ENCODE assay signal across 11 cellular contexts in the genomic region with DNA sequence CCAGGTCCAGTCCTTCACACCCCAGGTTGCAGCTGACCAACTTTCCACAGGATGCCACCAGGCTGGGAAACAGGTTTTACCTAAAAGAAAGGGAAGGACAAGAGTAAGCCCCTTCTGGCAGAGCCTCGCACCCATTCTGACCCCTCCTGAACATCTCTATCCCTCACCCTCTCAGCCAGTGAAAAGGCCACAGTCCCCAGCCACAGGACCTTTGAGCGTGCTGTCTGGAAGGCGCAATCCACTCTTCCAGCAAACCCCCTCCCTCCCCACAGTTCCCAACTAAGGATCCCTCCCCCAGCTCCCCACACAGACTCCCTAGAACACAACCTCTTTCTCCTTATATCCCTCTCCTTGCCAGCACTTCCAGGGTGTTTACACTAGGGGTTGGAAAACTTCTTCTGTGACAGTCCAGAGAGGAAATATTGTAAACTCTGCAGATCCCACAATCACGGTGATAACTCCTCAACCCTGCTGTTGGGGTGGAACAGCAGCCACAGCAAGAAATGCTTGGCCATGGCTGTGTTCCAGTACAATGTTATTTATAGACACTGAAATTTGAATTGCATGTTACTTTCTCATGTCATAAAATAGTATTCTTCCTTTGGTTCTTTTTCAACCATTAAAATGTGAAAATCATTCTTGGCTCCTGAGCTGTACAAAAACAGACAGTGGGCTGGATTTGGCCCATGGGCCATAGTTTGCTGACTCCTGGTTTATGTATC. TPM values are rescaled to one million over a fixed set of nuclear protein-coding genes. Genes with fewer than 3 reads are reported as not detected.
DNase-seq lines count a peak whose midpoint lies in the region; ATAC-seq and TF ChIP-seq lines count a peak whose summit lies in the region.
"Had no signal": no experiment of that assay in that cellular context is flagged by ENCODE, and none has a peak within 500 bp of the region (broad histone marks: within the 10 kb centered on the region; RNA-seq: fewer than 3 reads in every experiment).

No MANE protein-coding gene starts in this region.

- H3K4me1 ChIP-seq in breast epithelium: peaks cover 0 to 3% of the 10 kb centered on the region in 2 donors
- H3K4me1 ChIP-seq in esophagus squamous epithelium: peaks cover 0 to 43% (median 7%) of the 10 kb centered on the region in 3 donors
- H3K4me1 ChIP-seq in vagina: peaks cover 43% of the 10 kb centered on the region

- TF ChIP-seq CTCF in breast epithelium (IDR thresholded peaks at IDR 0.05) (no peak), MCF 10A (IDR thresholded peaks at IDR 0.05; ENCODE audit: unreplicated experiment) (no peak), esophagus squamous epithelium (IDR thresholded peaks at IDR 0.05) (no peak), nephron progenitor cell (IDR thresholded peaks at IDR 0.05) (no peak), vagina (IDR thresholded peaks at IDR 0.05) (no peak)

- peaks cover 9% of the 10 kb centered on the region for H3K4me1 Mint-ChIP-seq in MCF 10A (ENCODE audit: insufficient read depth, unreplicated experiment)
- H3K4me1 Mint-ChIP-seq in nephron progenitor cell: peaks cover 44% of the 10 kb centered on the region

- POLR2A ChIA-PET in MCF 10A (lab: Yijun Ruan, JAX): no interaction called here

- no peaks in the 10 kb centered on the region for H3K27me3 Mint-ChIP-seq in MCF 10A (ENCODE audit: insufficient read depth, unreplicated experiment)
- peaks cover 9% of the 10 kb centered on the region for H3K27me3 Mint-ChIP-seq in nephron progenitor cell (ENCODE audit: low read depth, poor library complexity)

- ATAC-seq in HG03469 (IDR thresholded peaks at IDR 0.05; ENCODE audit: unreplicated experiment) (no peak), GM21825 (IDR thresholded peaks at IDR 0.05; ENCODE audit: unreplicated experiment) (no peak)
- ATAC-seq: activated CD8-positive, alpha-beta T cell treated with anti-CD3 and anti-CD28 coated beads, Interleukin-2, amount 10 ng/mL, durations not matched to agents 7 days and 5 days had no signal

- H3K36me3 Mint-ChIP-seq in MCF 10A (ENCODE audit: insufficient read depth, unreplicated experiment): peaks cover 11% of the 10 kb centered on the region
- peaks cover 6% of the 10 kb centered on the region for H3K36me3 Mint-ChIP-seq in nephron progenitor cell (ENCODE audit: low read depth)

- no peak overlapping the region for H3K4me3 ChIP-seq in breast epithelium
- H3K4me3 ChIP-seq in esophagus squamous epithelium: no peak overlapping the region
- no peak overlapping the region for H3K4me3 ChIP-seq in vagina

- H3K27me3 ChIP-seq in breast epithelium (no peaks in the 10 kb centered on the region), esophagus squamous epithelium (no peaks in the 10 kb centered on the region), vagina (no peaks in the 10 kb centered on the region)

- H3K36me3 ChIP-seq in breast epithelium (no peaks in the 10 kb centered on the region), esophagus squamous epithelium (no peaks in the 10 kb centered on the region), vagina (no peaks in the 10 kb centered on the region)

- H3K27ac Mint-ChIP-seq in MCF 10A (ENCODE audit: low read depth, unreplicated experiment): no peak overlapping the region
- peak overlapping the region; percentile 25 for H3K27ac Mint-ChIP-seq in nephron progenitor cell
- H3K27ac Mint-ChIP-seq: activated CD8-positive, alpha-beta T cell treated with anti-CD3 and anti-CD28 coated beads, Interleukin-2, amount 10 ng/mL, durations not matched to agents 7 days and 5 days had no signal

- DNase-seq in breast epithelium (ENCODE audit: low spot score in 2 of 2) (peak in 1 of 2 donors; percentile 36), MCF 10A (ENCODE audit: unreplicated experiment) (no peak), esophagus squamous epithelium (lab: John Stamatoyannopoulos, UW) (no peak), nephron progenitor cell (no peak), vagina (ENCODE audit: extremely low spot score in 2 of 2) (no peak), glomerular visceral epithelial cell (ENCODE audit: extremely low spot score) (no peak)
- DNase-seq: activated CD8-positive, alpha-beta T cell treated with anti-CD3 and anti-CD28 coated beads, Interleukin-2, amount 10 ng/mL, durations not matched to agents 7 days and 5 days; NCI-H187; T-helper 1 cell had no signal

- intact Hi-C loops in breast epithelium (cut with DNase I; ENCODE audit: low total_unique reads) (loop anchor here (10.0 kb wide), 1 partner anchor 45 kb away; no protein-coding TSS in a partner anchor), MCF 10A (cut with micrococcal nuclease) (loop anchor here (10.0 kb wide), 1 partner anchor 95 kb away; no protein-coding TSS in a partner anchor), esophagus squamous epithelium (cut with DNase I) (no loop called here), vagina (cut with DNase I) (no loop called here)

- CTCF ChIA-PET in MCF 10A (lab: Yijun Ruan, JAX): interaction anchor here (0.7 kb wide), 1 partner anchor 9 kb away, joined by 3 read pairs; no protein-coding TSS in a partner anchor

- H3K4me3 Mint-ChIP-seq in MCF 10A (ENCODE audit: unreplicated experiment) (no peak overlapping the region), nephron progenitor cell (no peak overlapping the region)
- H3K4me3 Mint-ChIP-seq: activated CD8-positive, alpha-beta T cell treated with anti-CD3 and anti-CD28 coated beads, Interleukin-2, amount 10 ng/mL, durations not matched to agents 7 days and 5 days had no signal

- peak overlapping the region; percentile 40 to 62 for H3K27ac ChIP-seq in breast epithelium
- peak overlapping the region in 3 of 4 donors; percentile 64 to 68 (median 65) for H3K27ac ChIP-seq in esophagus squamous epithelium
- H3K27ac ChIP-seq in vagina: peak overlapping the region; percentile 63

- H3K9me3 Mint-ChIP-seq in MCF 10A (ENCODE audit: unreplicated experiment) (no peaks in the 10 kb centered on the region), nephron progenitor cell (no peaks in the 10 kb centered on the region)

- BruUV-seq in MCF 10A (replicated peaks; lab: Mats Ljungman, UMichigan): no TSS peak

- WGBS in esophagus squamous epithelium, 2 donors: 43 to 72% methylated on average over 4 of the region's 4 CpGs

- H3K9me3 ChIP-seq in breast epithelium (no peaks in the 10 kb centered on the region), esophagus squamous epithelium (no peaks in the 10 kb centered on the region), vagina (no peaks in the 10 kb centered on the region)

- TF ChIP-seq POLR2A in breast epithelium (IDR thresholded peaks at IDR 0.05) (no peak), esophagus squamous epithelium (IDR thresholded peaks at IDR 0.05) (no peak), vagina (IDR thresholded peaks at IDR 0.05) (no peak)

RNA-seq across cellular contexts. Expression of a gene that starts 36.0 kb away (rescaled TPM):
- total RNA-seq in breast epithelium (10 to 100 TPM in 2 of 3 donors, 1 to 10 TPM in 1; 4.3 to 34.7 (median 20.6) TPM), MCF 10A (2022) (3.5 and 6.5 TPM in 2 replicates), esophagus squamous epithelium (10 to 100 TPM in 1 of 4 donors, 1 to 10 TPM in 3; 1.4 to 11.7 (median 4.2) TPM), vagina (4.9 TPM)

Comparison
In these comparisons a context has a peak if more than half of its experiments do, and no peak if none do; other contexts are left out.
1. intact Hi-C loops: an anchor here in breast epithelium (10.0 kb wide) and MCF 10A (10.0 kb wide); none called in esophagus squamous epithelium and vagina.